15 cellular contexts compared by ENCODE assay signal in genomic region chr4:183355405-183355804, GRCh38. TPM values are rescaled to one million over a fixed set of nuclear protein-coding genes. Genes with fewer than 3 reads are reported as not detected.
DNase-seq lines count a peak whose midpoint lies in the region; ATAC-seq and TF ChIP-seq lines count a peak whose summit lies in the region.
"Had no signal": no experiment of that assay in that cellular context is flagged by ENCODE, and none has a peak within 500 bp of the region (broad histone marks: within the 10 kb centered on the region; RNA-seq: fewer than 3 reads in every experiment).

No MANE protein-coding gene starts in this region.

- DNase-seq in NCI-H526 (lab: John Stamatoyannopoulos, UW) = peak; percentile 9 to 23
- DNase-seq in NCI-H526 treated with DMSO at 0.1 percent for 48 hours (lab: John Stamatoyannopoulos, UW) = no peak
- DNase-seq in amniotic epithelial cell (ENCODE audit: low read depth) = peak; percentile 98
- peak; percentile 87 for DNase-seq in glomerular endothelial cell (ENCODE audit: extremely low read depth, low read depth, low spot score)
- DNase-seq in coronary artery (ENCODE audit: low spot score) = no peak
- DNase-seq in activated naive CD8-positive, alpha-beta T cell treated with anti-CD3 and anti-CD28 coated beads for 36 hours = no peak
- no peak for DNase-seq in NCI-H2171 treated with DMSO at 0.1 percent for 48 hours (lab: John Stamatoyannopoulos, UW)
- DNase-seq: activated B cell treated with CpG ODN at 0.5 μM for 24 hours; activated CD8-positive, alpha-beta memory T cell treated with anti-CD3 and anti-CD28 coated beads, Interleukin-2, amount 50 U/mL, for 4 hours; left cardiac atrium had no signal

- H3K36me3 Mint-ChIP-seq in activated naive CD8-positive, alpha-beta T cell treated with anti-CD3 and anti-CD28 coated beads for 36 hours = no peaks in the 10 kb centered on the region
- H3K36me3 Mint-ChIP-seq: activated naive CD8-positive, alpha-beta T cell; neural progenitor cell had no signal

- H3K27me3 Mint-ChIP-seq in activated naive CD8-positive, alpha-beta T cell treated with anti-CD3 and anti-CD28 coated beads for 36 hours = peaks cover 11% of the 10 kb centered on the region

- no peak for ATAC-seq in HG03135 (IDR thresholded peaks at IDR 0.05; ENCODE audit: unreplicated experiment)

- no peaks in the 10 kb centered on the region for H3K4me1 Mint-ChIP-seq in activated naive CD8-positive, alpha-beta T cell treated with anti-CD3 and anti-CD28 coated beads for 36 hours
- H3K4me1 Mint-ChIP-seq: activated B cell treated with CpG ODN at 0.5 μM for 24 hours had no signal

- no peaks in the 10 kb centered on the region for H3K9me3 Mint-ChIP-seq in activated naive CD8-positive, alpha-beta T cell treated with anti-CD3 and anti-CD28 coated beads for 36 hours
- H3K9me3 Mint-ChIP-seq: activated B cell treated with CpG ODN at 0.5 μM for 24 hours had no signal

- no peak overlapping the region for H3K4me3 Mint-ChIP-seq in activated naive CD8-positive, alpha-beta T cell treated with anti-CD3 and anti-CD28 coated beads for 36 hours
- H3K4me3 Mint-ChIP-seq: activated B cell treated with CpG ODN at 0.5 μM for 24 hours; activated naive CD8-positive, alpha-beta T cell; dendritic cell treated with granulocyte-macrophage colony-stimulating factor and Interleukin-4, amounts not matched to agents 40 ng/mL and 50 ng/mL, for 4 days; neural progenitor cell; type B pancreatic cell had no signal

- no peak overlapping the region for H3K4me3 ChIP-seq in coronary artery
- H3K4me3 ChIP-seq: neural progenitor cell had no signal

- no peak overlapping the region for H3K27ac Mint-ChIP-seq in activated naive CD8-positive, alpha-beta T cell treated with anti-CD3 and anti-CD28 coated beads for 36 hours
- H3K27ac Mint-ChIP-seq: activated B cell treated with CpG ODN at 0.5 μM for 24 hours; activated naive CD8-positive, alpha-beta T cell; dendritic cell treated with granulocyte-macrophage colony-stimulating factor and Interleukin-4, amounts not matched to agents 40 ng/mL and 50 ng/mL, for 4 days; type B pancreatic cell had no signal

- no peak overlapping the region for H3K27ac ChIP-seq in coronary artery
- H3K27ac ChIP-seq: neural progenitor cell had no signal

- no peak for TF ChIP-seq CTCF in coronary artery (IDR thresholded peaks at IDR 0.05)

RNA-seq across cellular contexts. Expression of gene CLDN24, which starts 33.2 kb away (rescaled TPM):
- total RNA-seq in glomerular endothelial cell = not detected in 2 replicates
- total RNA-seq in activated naive CD8-positive, alpha-beta T cell treated with anti-CD3 and anti-CD28 coated beads for 36 hours = not detected
- total RNA-seq: activated B cell treated with CpG ODN at 0.5 μM for 24 hours, left cardiac atrium had no signal

RNA-seq across cellular contexts. Expression of gene CLDN22, which starts 35.3 kb away (rescaled TPM):
- total RNA-seq in glomerular endothelial cell = not detected in 2 replicates
- total RNA-seq in activated naive CD8-positive, alpha-beta T cell treated with anti-CD3 and anti-CD28 coated beads for 36 hours = not detected
- total RNA-seq: activated B cell treated with CpG ODN at 0.5 μM for 24 hours, left cardiac atrium had no signal

Comparison
In these comparisons a context has a peak if more than half of its experiments do, and no peak if none do; other contexts are left out.
1. DNase-seq: peak in NCI-H526 (2 of 2), amniotic epithelial cell (single experiment) and glomerular endothelial cell (single experiment); none in NCI-H526 treated with DMSO at 0.1 percent for 48 hours (single experiment), coronary artery (single experiment), activated naive CD8-positive, alpha-beta T cell treated with anti-CD3 and anti-CD28 coated beads for 36 hours (single experiment) and NCI-H2171 treated with DMSO at 0.1 percent for 48 hours (single experiment).